8 cellular contexts compared by ENCODE assay signal in the genomic region with DNA sequence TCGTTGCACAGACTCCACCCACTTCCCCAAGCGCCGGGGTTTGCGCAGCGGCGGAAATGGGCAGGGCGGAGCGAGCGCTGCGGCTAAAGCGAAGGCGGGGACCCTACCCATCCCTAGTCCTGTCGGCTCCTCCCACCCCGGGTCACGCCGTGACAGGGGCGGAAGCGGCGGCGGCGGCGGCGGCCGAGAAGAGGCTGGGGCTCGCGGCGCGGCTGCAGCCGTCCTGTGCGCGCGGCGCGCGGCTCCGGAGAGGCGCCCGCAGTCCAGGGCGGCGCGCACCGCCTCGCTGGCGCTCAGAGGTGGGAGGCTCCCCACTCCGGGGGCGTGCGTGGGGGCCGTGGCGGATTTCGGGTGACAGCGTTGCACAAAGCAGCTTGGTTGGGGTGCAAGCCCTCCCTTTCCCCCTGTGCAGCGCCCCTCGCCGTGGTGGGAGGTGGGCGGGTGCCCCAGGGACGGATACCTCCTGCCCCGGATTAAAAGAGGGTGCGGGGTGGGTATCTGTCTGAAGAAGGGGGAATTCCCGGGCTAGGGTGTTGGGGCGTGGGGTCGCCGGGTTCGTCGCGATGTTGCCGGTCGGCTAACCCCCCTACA. TPM values are rescaled to one million over a fixed set of nuclear protein-coding genes. Genes with fewer than 3 reads are reported as not detected.
DNase-seq lines count a peak whose midpoint lies in the region; ATAC-seq and TF ChIP-seq lines count a peak whose summit lies in the region.

KDM1B (plus strand) TSS at position 150 of the 591 bp plus-strand sequence. CDS start 4,474 bp downstream, outside the sequence.

- POLR2A ChIA-PET in PC-9 (lab: Charles Lee; ENCODE audit: unreplicated experiment) = interaction anchor here (0.6 to 0.7 kb wide), 2 partner anchors 555 to 964 kb away, joined by 3 to 5 read pairs; partner anchors contain the start of gene FAM8A1

- no peaks in the 10 kb centered on the region for H3K9me3 Mint-ChIP-seq in natural killer cell

- CTCF ChIA-PET in PC-9 (lab: Charles Lee) = no interaction called here

- peak within 1 kb of the TSS; percentile 92 for H3K4me2 ChIP-seq in PC-9

- BruUV-seq in PC-9 (replicated peaks; lab: Mats Ljungman, UMichigan) = no TSS peak

- H3K27ac Mint-ChIP-seq in natural killer cell = peak within 1 kb of the TSS; percentile 93 to 99

- ATAC-seq in GM21526 (IDR thresholded peaks at IDR 0.05; ENCODE audit: low FRiP score, unreplicated experiment) (peak; percentile 88), natural killer cell (peak; percentile 89 to 98 (median 91))

- H3K27me3 ChIP-seq in PC-9 (ENCODE audit: insufficient read depth, low read depth) = no peaks in the 10 kb centered on the region
- H3K27me3 ChIP-seq in stomach smooth muscle (ENCODE audit: control insufficient read depth in 1 of 2, insufficient read depth in 2 of 2, low read length in 2 of 2) = no peaks in the 10 kb centered on the region

- H3K9me3 ChIP-seq in PC-9 (ENCODE audit: insufficient read depth, low read depth) = no peaks in the 10 kb centered on the region
- H3K9me3 ChIP-seq in stomach smooth muscle (ENCODE audit: control insufficient read depth in 2 of 2, low read length in 2 of 2) = no peaks in the 10 kb centered on the region

- H3K4me3 Mint-ChIP-seq in natural killer cell = peak within 1 kb of the TSS; percentile 97

- DNase-seq in DMS79 (lab: John Stamatoyannopoulos, UW) (peak; percentile 94), HuH-7.5 (ENCODE audit: low spot score) (peak; percentile 84), PC-9 (peak; percentile 88 to 99), fibroblast of peridontal ligament (ENCODE audit: extremely low read depth) (peak; percentile 96), natural killer cell (peak; percentile 98)
- peak; percentile 96 to 99 for DNase-seq in activated T-helper 1 cell treated with anti-CD3 and anti-CD28 coated beads, Interleukin-2, amount 50 U/mL, for 16 hours (ENCODE audit: low read depth in 1 of 2, low spot score in 1 of 2)

- H3K4me1 ChIP-seq in PC-9 (replicated peaks; ENCODE audit: insufficient read depth) (peaks cover 25% of the 10 kb centered on the region), stomach smooth muscle (ENCODE audit: control insufficient read depth, insufficient read depth, low read length) (peaks cover 12% of the 10 kb centered on the region)

- H3K36me3 ChIP-seq in PC-9 (ENCODE audit: low read depth) = no peaks in the 10 kb centered on the region
- H3K36me3 ChIP-seq in stomach smooth muscle (ENCODE audit: control insufficient read depth in 2 of 2, insufficient read depth in 2 of 2, low read length in 2 of 2) = peaks cover 0 to 4% of the 10 kb centered on the region in 2 donors

- H3K9ac ChIP-seq in stomach smooth muscle (ENCODE audit: low read length in 2 of 2) = peak within 1 kb of the TSS; percentile 78 to 95

- peak within 1 kb of the TSS; percentile 100 for H2AFZ ChIP-seq in PC-9

- intact Hi-C loops in PC-9 (cut with micrococcal nuclease; ENCODE audit: unreplicated experiment) (loop anchor here (1.0 to 10.0 kb wide), 4 partner anchors 109 to 571 kb away; partner anchors contain the start of gene DEK), natural killer cell (cut with micrococcal nuclease) (loop anchor here (1.0 to 10.0 kb wide), 3 partner anchors 109 to 449 kb away; partner anchors contain the start of genes DEK, KIF13A and NUP153)

- H3K79me2 ChIP-seq in PC-9 (ENCODE audit: low read depth) = no peaks in the 10 kb centered on the region

- no peaks in the 10 kb centered on the region for H3K27me3 Mint-ChIP-seq in natural killer cell (ENCODE audit: low read depth in 2 of 2)

- H4K20me1 ChIP-seq in PC-9 (ENCODE audit: insufficient read depth) = no peaks in the 10 kb centered on the region

- TF ChIP-seq CTCF in PC-9 (conservative IDR thresholded peaks at IDR 0.05) (no peak), natural killer cell (IDR thresholded peaks at IDR 0.05) (no peak)

- peak within 1 kb of the TSS; percentile 95 for H3K4me3 ChIP-seq in PC-9
- peak within 1 kb of the TSS; percentile 87 to 92 for H3K4me3 ChIP-seq in stomach smooth muscle (ENCODE audit: low read length in 2 of 2)

- H3K4me1 Mint-ChIP-seq in natural killer cell = peaks cover 26 to 34% of the 10 kb centered on the region in 2 donors

- no peaks in the 10 kb centered on the region for H3K9me2 ChIP-seq in PC-9 (ENCODE audit: insufficient read depth)

- H3F3A ChIP-seq in PC-9 (ENCODE audit: insufficient read depth, low read depth) = peaks cover 12% of the 10 kb centered on the region; the same call in 1 of the 2 replicates

- H3K36me3 Mint-ChIP-seq in natural killer cell = peaks cover 8% of the 10 kb centered on the region

- H3K27ac ChIP-seq in PC-9 (peak within 1 kb of the TSS; percentile 35), stomach smooth muscle (ENCODE audit: low read length) (peak within 1 kb of the TSS; percentile 60)

RNA-seq across cellular contexts. Expression of gene KDM1B, which starts in this region (rescaled TPM):
- total RNA-seq in PC-9 (2021) (15.6 and 21.5 TPM in 2 replicates), natural killer cell (10 to 100 TPM; 12.7 to 13.3 (median 13.0) TPM)

Comparison
In these comparisons a context has a peak if more than half of its experiments do, and no peak if none do; other contexts are left out.
1. Peak in every context shown above with its lines: DNase-seq, ATAC-seq, H3K4me3 ChIP-seq and H3K27ac ChIP-seq.